ENCODE assay signal across 11 cellular contexts in the genomic region with DNA sequence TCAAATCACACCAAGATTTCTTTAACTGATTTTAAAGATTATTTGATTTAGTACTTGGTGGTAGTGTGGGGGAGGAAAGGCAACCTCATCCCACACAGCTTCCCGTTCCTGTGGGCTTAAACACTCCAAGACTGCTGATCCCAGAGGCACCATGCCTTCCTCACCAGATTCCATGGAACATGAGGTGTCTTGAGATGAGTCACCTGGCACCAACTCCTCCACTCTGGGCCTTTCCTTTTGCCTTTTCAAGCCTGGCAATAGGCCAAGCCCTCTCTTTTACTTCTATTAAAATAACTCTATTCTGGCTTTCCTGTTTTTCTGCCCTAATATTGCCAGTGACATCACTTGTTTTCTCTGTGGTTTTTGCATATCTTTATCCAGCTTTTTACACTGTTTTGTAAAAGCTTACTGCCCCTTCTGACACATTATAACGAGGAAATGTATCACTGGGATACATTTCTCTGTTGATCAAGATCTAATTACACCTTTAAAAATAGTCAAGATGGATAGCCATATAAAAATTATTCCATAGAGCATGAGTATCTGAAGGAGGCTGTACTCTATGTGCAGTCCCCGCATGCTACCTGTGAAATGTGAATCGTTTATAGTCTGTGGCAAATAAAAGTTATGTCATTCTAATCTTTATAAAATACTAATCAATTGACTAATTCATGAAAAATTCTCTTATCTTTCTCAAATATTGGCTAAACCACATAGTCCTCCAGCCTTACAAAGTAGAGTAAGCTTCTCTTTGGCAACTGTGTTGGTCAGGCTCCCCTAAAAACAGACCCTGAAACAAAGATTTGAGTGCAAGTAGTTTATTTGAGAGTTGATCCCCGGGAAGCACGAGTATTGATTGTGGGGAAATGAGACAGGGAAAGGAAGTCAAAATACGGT.
DNase-seq lines count a peak whose midpoint lies in the region; ATAC-seq and TF ChIP-seq lines count a peak whose summit lies in the region.
"Had no signal": no experiment of that assay in that cellular context is flagged by ENCODE, and none has a peak within 500 bp of the region (broad histone marks: within the 10 kb centered on the region; RNA-seq: fewer than 3 reads in every experiment).

No MANE protein-coding gene starts in this region.

- H3K9me3 Mint-ChIP-seq in activated CD4-positive, alpha-beta T cell treated with anti-CD3 and anti-CD28 coated beads, Interleukin-2, amount 10 ng/mL, durations not matched to agents 7 days and 5 days: no peaks in the 10 kb centered on the region

- POLR2A ChIA-PET in activated CD4-positive, alpha-beta T cell treated with anti-CD3 and anti-CD28 coated beads, Interleukin-2, amount 10 ng/mL, durations not matched to agents 7 days and 5 days (lab: Charles Lee): no interaction called here

- no peak overlapping the region for H3K27ac Mint-ChIP-seq in activated CD4-positive, alpha-beta T cell treated with anti-CD3 and anti-CD28 coated beads, Interleukin-2, amount 10 ng/mL, durations not matched to agents 7 days and 5 days

- H3K4me3 ChIP-seq in epithelial cell of proximal tubule (ENCODE audit: low read depth, low read length) (no peak overlapping the region), osteoblast (ENCODE audit: insufficient read depth, low read length) (no peak overlapping the region)
- H3K4me3 ChIP-seq: adrenal gland had no signal

- no peaks in the 10 kb centered on the region for H4K20me1 ChIP-seq in osteoblast (ENCODE audit: insufficient read depth, low read length)

- H3K9me3 ChIP-seq in osteoblast (ENCODE audit: low read depth, low read length): no peaks in the 10 kb centered on the region
- H3K9me3 ChIP-seq: adrenal gland had no signal

- H3K27me3 Mint-ChIP-seq in activated CD4-positive, alpha-beta T cell treated with anti-CD3 and anti-CD28 coated beads, Interleukin-2, amount 10 ng/mL, durations not matched to agents 7 days and 5 days: peaks cover 7% of the 10 kb centered on the region

- no peaks in the 10 kb centered on the region for H3K4me1 Mint-ChIP-seq in activated CD4-positive, alpha-beta T cell treated with anti-CD3 and anti-CD28 coated beads, Interleukin-2, amount 10 ng/mL, durations not matched to agents 7 days and 5 days

- peak overlapping the region; percentile 23 for H2AFZ ChIP-seq in osteoblast (ENCODE audit: low read length)

- H3K4me1 ChIP-seq in osteoblast (ENCODE audit: insufficient read depth, low read length): peaks cover 21% of the 10 kb centered on the region
- H3K4me1 ChIP-seq: adrenal gland had no signal

- no peak overlapping the region for H3K4me3 Mint-ChIP-seq in activated CD4-positive, alpha-beta T cell treated with anti-CD3 and anti-CD28 coated beads, Interleukin-2, amount 10 ng/mL, durations not matched to agents 7 days and 5 days

- peak overlapping the region; percentile 61 for H3K27ac ChIP-seq in osteoblast (ENCODE audit: low read depth, low read length)
- H3K27ac ChIP-seq: adrenal gland had no signal

- no peaks in the 10 kb centered on the region for H3K36me3 ChIP-seq in osteoblast (ENCODE audit: insufficient read depth, low read length)
- H3K36me3 ChIP-seq: adrenal gland had no signal

- CTCF ChIA-PET in activated CD4-positive, alpha-beta T cell treated with anti-CD3 and anti-CD28 coated beads, Interleukin-2, amount 10 ng/mL, durations not matched to agents 7 days and 5 days (lab: Charles Lee): no interaction called here

- TF ChIP-seq CTCF in epithelial cell of proximal tubule (conservative IDR thresholded peaks at IDR 0.05; ENCODE audit: low read depth, low read length): no peak
- TF ChIP-seq CTCF in osteoblast (IDR thresholded peaks at IDR 0.05; ENCODE audit: extremely low read depth, low read depth, low read length): no peak

- ATAC-seq in GM18519 (IDR thresholded peaks at IDR 0.05; ENCODE audit: low FRiP score, unreplicated experiment) (no peak), left lobe of liver (no peak), GM18520 (IDR thresholded peaks at IDR 0.05; ENCODE audit: unreplicated experiment) (no peak)

- H3K36me3 Mint-ChIP-seq in activated CD4-positive, alpha-beta T cell treated with anti-CD3 and anti-CD28 coated beads, Interleukin-2, amount 10 ng/mL, durations not matched to agents 7 days and 5 days (ENCODE audit: low read depth): no peaks in the 10 kb centered on the region

- H3K27me3 ChIP-seq in osteoblast (ENCODE audit: insufficient read depth, low read length): no peaks in the 10 kb centered on the region
- H3K27me3 ChIP-seq: adrenal gland had no signal

- H3K4me2 ChIP-seq in osteoblast (ENCODE audit: insufficient read depth, low read length): peak overlapping the region; percentile 58

- DNase-seq in DMS53 (lab: John Stamatoyannopoulos, UW) (peak; percentile 37), RKO (ENCODE audit: low spot score) (peak; percentile 71), epithelial cell of proximal tubule (ENCODE audit: low read depth) (peak; percentile 75), osteoblast (ENCODE audit: insufficient read length, low spot score, missing footprints) (peak; percentile 53), left lobe of liver (ENCODE audit: low spot score) (no peak)
- no peak for DNase-seq in activated CD4-positive, alpha-beta T cell treated with anti-CD3 and anti-CD28 coated beads, Interleukin-2, amount 10 ng/mL, durations not matched to agents 7 days and 5 days
- DNase-seq: activated CD4-positive, alpha-beta T cell treated with anti-CD3 and anti-CD28 coated beads for 4 hours; hippocampal formation had no signal

- H3K79me2 ChIP-seq in osteoblast (ENCODE audit: insufficient read depth, low read length): no peaks in the 10 kb centered on the region

Comparison
In these comparisons a context has a peak if more than half of its experiments do, and no peak if none do; other contexts are left out.
1. DNase-seq: peak in DMS53 (single experiment), RKO (single experiment), epithelial cell of proximal tubule (single experiment) and osteoblast (single experiment); none in activated CD4-positive, alpha-beta T cell treated with anti-CD3 and anti-CD28 coated beads, Interleukin-2, amount 10 ng/mL, durations not matched to agents 7 days and 5 days (single experiment) and left lobe of liver (single experiment).